In the genomic region with DNA sequence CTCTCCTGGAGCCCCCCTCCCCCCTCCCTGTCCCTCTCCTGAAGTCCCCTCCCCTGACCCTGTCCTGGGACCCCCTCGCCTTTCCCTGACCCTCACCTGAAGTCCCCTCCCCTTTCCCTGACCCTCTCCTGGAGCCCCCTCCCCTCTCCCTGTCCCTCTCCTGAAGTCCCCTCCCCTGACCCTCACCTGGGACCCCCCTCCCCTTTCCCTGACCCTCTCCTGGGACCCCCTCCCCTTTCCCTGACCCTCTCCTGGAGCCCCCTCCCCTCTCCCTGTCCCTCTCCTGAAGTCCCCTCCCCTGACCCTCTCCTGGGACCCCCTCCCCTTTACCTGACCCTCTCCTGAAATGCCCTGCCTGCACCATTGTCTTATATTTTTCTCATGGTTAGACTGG, we compare ENCODE assay signal across 8 cellular contexts. TPM values are rescaled to one million over a fixed set of nuclear protein-coding genes. Genes with fewer than 3 reads are reported as not detected.
A peak's percentile ranks its signal among the peaks of the same experiment; 100 is the strongest.
DNase-seq lines count a peak whose midpoint lies in the region; ATAC-seq and TF ChIP-seq lines count a peak whose summit lies in the region.
"Not testable (repeated sequence)": the region's sequence is repeated elsewhere in the genome, so short reads cannot be mapped to it uniquely, and the experiment has no call there.

No MANE protein-coding gene starts in this region.

- H3K27me3 Mint-ChIP-seq in GM23338 (ENCODE audit: insufficient read depth, low read depth, poor library complexity), result peaks cover 14% of the 10 kb centered on the region
- H3K27me3 Mint-ChIP-seq in activated naive CD4-positive, alpha-beta T cell treated with anti-CD3 and anti-CD28 coated beads for 36 hours (ENCODE audit: low read depth), result not testable (repeated sequence)

- not testable (repeated sequence) for TF ChIP-seq POLR2A in heart left ventricle (IDR thresholded peaks at IDR 0.05); upper lobe of left lung (IDR thresholded peaks at IDR 0.05)

- intact Hi-C loops in activated naive CD4-positive, alpha-beta T cell treated with anti-CD3 and anti-CD28 coated beads for 36 hours (cut with micrococcal nuclease), result not testable (repeated sequence)
- intact Hi-C loops in heart left ventricle (cut with DNase I), result loop anchor here in 1 of 10 donors (10.0 kb wide), 1 partner anchor 51 kb away; a partner anchor contains a TSS

- CTCF ChIA-PET in activated naive CD4-positive, alpha-beta T cell treated with anti-CD3 and anti-CD28 coated beads for 36 hours (lab: Charles Lee), result interaction anchor here (1.5 to 3.3 kb wide), 4 partner anchors 7 to 83 kb away, joined by 3 to 26 read pairs (median 6); no protein-coding TSS in a partner anchor

- H3K9me2 ChIP-seq in GM23338 (ENCODE audit: insufficient read depth), result not testable (repeated sequence)

- H3K4me2 ChIP-seq in GM23338 (peak overlapping the region; percentile 53), skeletal muscle satellite cell (ENCODE audit: low read length) (peak overlapping the region; percentile 84)

- H3K36me3 Mint-ChIP-seq in GM23338 (ENCODE audit: low read depth); activated naive CD4-positive, alpha-beta T cell treated with anti-CD3 and anti-CD28 coated beads for 36 hours (ENCODE audit: low read depth): not testable (repeated sequence)

- H3F3A ChIP-seq in GM23338 (replicated peaks; ENCODE audit: low read depth), result peaks cover 26% of the 10 kb centered on the region; the same call in 1 of the 2 replicates

- H3K4me1 ChIP-seq in GM23338 (ENCODE audit: insufficient read depth), result peaks cover 36% of the 10 kb centered on the region
- peaks cover 62% of the 10 kb centered on the region for H3K4me1 ChIP-seq in SJSA1 (replicated peaks)
- peaks cover 4 to 69% (median 39%) of the 10 kb centered on the region in 12 donors for H3K4me1 ChIP-seq in heart left ventricle
- not testable (repeated sequence) for H3K4me1 ChIP-seq in muscle layer of colon (ENCODE audit: insufficient read depth, low read length)
- H3K4me1 ChIP-seq in skeletal muscle satellite cell (ENCODE audit: control insufficient read depth, insufficient read depth, low read length), result peaks cover 32% of the 10 kb centered on the region
- H3K4me1 ChIP-seq in upper lobe of left lung, result peaks cover 51 to 66% (median 62%) of the 10 kb centered on the region in 4 donors

- not testable (repeated sequence) for H3K27me3 ChIP-seq in GM23338 (ENCODE audit: insufficient read depth); SJSA1 (replicated peaks); heart left ventricle; muscle layer of colon (ENCODE audit: control insufficient read depth in 1 of 2, insufficient read depth in 2 of 2, low read length in 2 of 2); skeletal muscle satellite cell (ENCODE audit: control insufficient read depth, insufficient read depth, low read length); upper lobe of left lung

- H3K9me3 Mint-ChIP-seq in GM23338; activated naive CD4-positive, alpha-beta T cell treated with anti-CD3 and anti-CD28 coated beads for 36 hours: not testable (repeated sequence)

- ATAC-seq in GM23338; heart left ventricle; upper lobe of left lung (ENCODE audit: low FRiP score in 2 of 2): not testable (repeated sequence)

- H3K27ac ChIP-seq in GM23338 (ENCODE audit: low read depth), result not testable (repeated sequence)
- peak overlapping the region; percentile 100 for H3K27ac ChIP-seq in SJSA1
- H3K27ac ChIP-seq in heart left ventricle, result peak overlapping the region in 11 of 12 donors; percentile 11 to 97 (median 77)
- H3K27ac ChIP-seq in muscle layer of colon (ENCODE audit: low read depth, low read length), result peak overlapping the region; percentile 3
- peak overlapping the region; percentile 78 to 89 (median 82) for H3K27ac ChIP-seq in upper lobe of left lung

- peak overlapping the region; percentile 87 for H3K27ac Mint-ChIP-seq in GM23338
- H3K27ac Mint-ChIP-seq in activated naive CD4-positive, alpha-beta T cell treated with anti-CD3 and anti-CD28 coated beads for 36 hours, result peak overlapping the region; percentile 100

- not testable (repeated sequence) for H2AFZ ChIP-seq in GM23338

- H3K79me2 ChIP-seq in GM23338 (replicated peaks; ENCODE audit: insufficient read depth), result not testable (repeated sequence)

- H3K36me3 ChIP-seq in GM23338 (ENCODE audit: insufficient read depth); SJSA1; heart left ventricle; muscle layer of colon (ENCODE audit: insufficient read depth, low read length); skeletal muscle satellite cell (ENCODE audit: insufficient read depth, low read length); upper lobe of left lung: not testable (repeated sequence)

- WGBS in heart left ventricle, 4 donors, result 88 to 100% (median 100%) methylated on average over 1 of the region's 1 CpG
- WGBS in upper lobe of left lung, 2 donors, result 90% methylated on average over 1 of the region's 1 CpG; no CpG with 5 or more reads in 1 of the 2 donors

- H3K9me3 ChIP-seq in SJSA1 (replicated peaks); heart left ventricle; muscle layer of colon (ENCODE audit: low read length); skeletal muscle satellite cell (replicated peaks; ENCODE audit: low read length); upper lobe of left lung: not testable (repeated sequence)

- not testable (repeated sequence) for TF ChIP-seq EP300 in upper lobe of left lung (IDR thresholded peaks at IDR 0.05)

- peak; percentile 50 for DNase-seq in GM23338 (ENCODE audit: low spot score)
- not testable (repeated sequence) for DNase-seq in SJSA1 (ENCODE audit: low read depth in 1 of 2, low spot score in 2 of 2); activated naive CD4-positive, alpha-beta T cell treated with anti-CD3 and anti-CD28 coated beads for 36 hours; choroid plexus epithelial cell (ENCODE audit: low read depth); heart left ventricle; upper lobe of left lung

- H3K9ac ChIP-seq in muscle layer of colon (ENCODE audit: low read length), result not testable (repeated sequence)
- H3K9ac ChIP-seq in skeletal muscle satellite cell (ENCODE audit: low read depth, low read length), result peak overlapping the region; percentile 88

- peak overlapping the region; percentile 2; the same call in 1 of the 3 replicates for H3K4me3 Mint-ChIP-seq in GM23338
- H3K4me3 Mint-ChIP-seq in activated naive CD4-positive, alpha-beta T cell treated with anti-CD3 and anti-CD28 coated beads for 36 hours, result peak overlapping the region; percentile 59

- not testable (repeated sequence) for H4K20me1 ChIP-seq in GM23338 (replicated peaks; ENCODE audit: insufficient read depth)

- H3K4me3 ChIP-seq in GM23338 (peak overlapping the region; percentile 19; the same call in 1 of the 2 replicates), SJSA1 (peak overlapping the region; percentile 35; the same call in 1 of the 2 replicates), choroid plexus epithelial cell (ENCODE audit: low read depth, low read length) (peak overlapping the region; percentile 53), heart left ventricle (peak overlapping the region in 5 of 12 donors; percentile 29 to 56 (median 43)), skeletal muscle satellite cell (ENCODE audit: low read length) (peak overlapping the region; percentile 69), upper lobe of left lung (peak overlapping the region in 2 of 4 donors; percentile 22 to 39)
- not testable (repeated sequence) for H3K4me3 ChIP-seq in muscle layer of colon (ENCODE audit: low read depth in 1 of 2, low read length in 2 of 2)

- not testable (repeated sequence) for TF ChIP-seq CTCF in GM23338 (conservative IDR thresholded peaks at IDR 0.05; ENCODE audit: low read depth in 2 of 2); choroid plexus epithelial cell (conservative IDR thresholded peaks at IDR 0.05; ENCODE audit: low read depth, low read length); heart left ventricle (IDR thresholded peaks at IDR 0.05); upper lobe of left lung (IDR thresholded peaks at IDR 0.05)

- H3K4me1 Mint-ChIP-seq in GM23338, result peaks cover 48% of the 10 kb centered on the region
- H3K4me1 Mint-ChIP-seq in activated naive CD4-positive, alpha-beta T cell treated with anti-CD3 and anti-CD28 coated beads for 36 hours (ENCODE audit: low read depth), result peaks cover 68% of the 10 kb centered on the region

RNA-seq across cellular contexts. Expression of a gene that starts 11.7 kb away (rescaled TPM):
- 5.6 and 8.4 TPM in 2 replicates for total RNA-seq in GM23338 (2014; rRNA removed; shearing (Covaris generic))
- polyA plus RNA-seq in GM23338 (2016; fragmentation: Nextera tagmentation; extraction: Ambion mirVana) (6.5 and 7.2 TPM in 2 replicates), heart left ventricle (10 to 100 TPM; 15.4 to 20.4 TPM)
- 22.6 and 28.0 TPM in 2 replicates for total RNA-seq in SJSA1 (2014; rRNA removed; shearing (Covaris generic))
- 100 to 1,000 TPM; 200 to 208 TPM for total RNA-seq in activated naive CD4-positive, alpha-beta T cell treated with anti-CD3 and anti-CD28 coated beads for 36 hours
- total RNA-seq in heart left ventricle (10 to 100 TPM; 15.6 to 55.6 (median 23.0) TPM), upper lobe of left lung (100 to 1,000 TPM in 4 of 6 donors, 10 to 100 TPM in 2; 56.6 to 184 (median 102) TPM)
- total RNA-seq in skeletal muscle satellite cell (2012; rRNA removed), result 7.6 and 14.4 TPM in 2 replicates

RNA-seq across cellular contexts. Expression of a gene that starts 49.7 kb away (rescaled TPM):
- total RNA-seq in GM23338 (2014; rRNA removed; shearing (Covaris generic)), result 65.0 and 71.3 TPM in 2 replicates
- 46.6 and 47.4 TPM in 2 replicates for polyA plus RNA-seq in GM23338 (2016; fragmentation: Nextera tagmentation; extraction: Ambion mirVana)
- 5.0 and 6.8 TPM in 2 replicates for total RNA-seq in SJSA1 (2014; rRNA removed; shearing (Covaris generic))
- total RNA-seq in activated naive CD4-positive, alpha-beta T cell treated with anti-CD3 and anti-CD28 coated beads for 36 hours, result 10 to 100 TPM; 72.2 to 75.8 TPM
- 10 to 100 TPM in 1 of 9 donors, 1 to 10 TPM in 8; 2.1 to 16.7 (median 5.4) TPM for total RNA-seq in heart left ventricle
- polyA plus RNA-seq in heart left ventricle, result 1 to 10 TPM; 2.1 to 2.7 TPM
- 0.22 and 0.25 TPM in 2 replicates for total RNA-seq in skeletal muscle satellite cell (2012; rRNA removed)
- 10 to 100 TPM in 2 of 6 donors, 1 to 10 TPM in 4; 7.7 to 14.0 (median 9.3) TPM for total RNA-seq in upper lobe of left lung
